1 cellular context compared by ENCODE assay signal in genomic region chr3:146544013-146544928, GRCh38.
TF ChIP-seq lines count a peak whose summit lies in the region.

PLSCR1 (minus strand) TSS chr3:146544607; CDS start chr3:146536552, 8,055 bp downstream.

TF ChIP-seq in HepG2, 621 proteins besides CTCF, POLR2A, EP300 and RAD21 (continued from another document):
- TF ChIP-seq KDM5A (IDR thresholded peaks at IDR 0.05; ENCODE audit: borderline replicate concordance, low read length), result no peak
- TF ChIP-seq IRF1 (CRISPR knock-in tag; IDR thresholded peaks at IDR 0.05; ENCODE audit: low read depth), result no peak
- 0 out of 2 replicates have a peak, but pooled peaks have one; percentile 50 for TF ChIP-seq ZNF703 (CRISPR knock-in tag; IDR thresholded peaks at IDR 0.05; ENCODE audit: borderline replicate concordance)
- no peak; the same call in none of the 2 replicates for TF ChIP-seq RFXAP (CRISPR knock-in tag; IDR thresholded peaks at IDR 0.05; ENCODE audit: borderline replicate concordance)
- no peak for TF ChIP-seq ZNF510 (CRISPR knock-in tag; IDR thresholded peaks at IDR 0.05; ENCODE audit: low read depth)
- no peak for TF ChIP-seq ZNF225 (CRISPR knock-in tag; IDR thresholded peaks at IDR 0.05)
TF ChIP-seq in HepG2: peak in this region for 198.
